ENCODE assay signal across 9 cellular contexts in the genomic region with DNA sequence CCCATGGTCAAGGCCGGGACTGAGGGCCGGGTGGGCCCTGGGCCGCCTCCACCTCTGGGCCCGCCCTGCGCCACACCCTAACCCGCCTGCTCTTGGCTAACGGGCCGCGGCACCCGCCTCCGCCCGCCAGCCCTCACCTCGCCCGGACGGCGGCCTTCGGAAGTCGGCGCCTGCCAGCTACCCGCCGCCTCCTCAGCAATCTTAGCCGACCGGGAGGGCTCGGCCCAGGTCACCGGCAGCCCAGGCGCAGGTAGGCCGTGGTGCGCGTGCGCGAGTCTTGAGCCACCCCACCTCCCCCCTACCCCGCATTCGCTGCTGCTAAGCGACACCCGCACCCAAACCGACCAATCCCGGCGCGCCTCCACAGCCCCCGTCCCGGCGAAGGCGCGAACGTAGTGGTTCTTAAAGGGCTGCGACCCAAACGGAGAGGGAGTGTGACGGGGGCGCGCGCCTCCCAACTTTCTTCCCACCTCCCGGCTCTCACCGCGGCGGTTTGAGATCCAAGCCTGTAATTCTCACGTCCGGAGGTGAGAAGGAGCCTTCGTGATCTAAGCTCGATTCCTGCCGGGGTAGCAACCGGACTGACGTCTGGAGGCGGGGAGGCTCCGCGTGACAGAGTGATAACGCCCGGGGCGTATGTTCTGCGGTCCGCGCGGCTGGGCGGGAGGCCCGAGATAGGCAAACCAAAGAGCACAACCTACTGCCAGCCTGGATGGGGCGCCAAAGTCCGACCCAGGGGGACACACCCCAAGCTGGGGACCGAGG. TPM values are rescaled to one million over a fixed set of nuclear protein-coding genes. Genes with fewer than 3 reads are reported as not detected.
DNase-seq lines count a peak whose midpoint lies in the region; ATAC-seq, FAIRE-seq and TF ChIP-seq lines count a peak whose summit lies in the region.
"Had no signal": no experiment of that assay in that cellular context is flagged by ENCODE, and none has a peak within 500 bp of the region (broad histone marks: within the 10 kb centered on the region; RNA-seq: fewer than 3 reads in every experiment).

A gene with protein sequence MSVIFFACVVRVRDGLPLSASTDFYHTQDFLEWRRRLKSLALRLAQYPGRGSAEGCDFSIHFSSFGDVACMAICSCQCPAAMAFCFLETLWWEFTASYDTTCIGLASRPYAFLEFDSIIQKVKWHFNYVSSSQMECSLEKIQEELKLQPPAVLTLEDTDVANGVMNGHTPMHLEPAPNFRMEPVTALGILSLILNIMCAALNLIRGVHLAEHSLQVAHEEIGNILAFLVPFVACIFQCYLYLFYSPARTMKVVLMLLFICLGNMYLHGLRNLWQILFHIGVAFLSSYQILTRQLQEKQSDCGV (minus strand): TSS at position 259 of the 765 bp plus-strand sequence. CDS start 12,921 bp downstream, outside the sequence.

- no peaks in the 10 kb centered on the region for H3K9me3 ChIP-seq in keratinocyte (ENCODE audit: control insufficient read depth, low read depth, low read length)

- H3K9me3 Mint-ChIP-seq in central memory CD8-positive, alpha-beta T cell, result peaks cover 4% of the 10 kb centered on the region

- peak within 1 kb of the TSS; percentile 96 for H2AFZ ChIP-seq in keratinocyte (ENCODE audit: control insufficient read depth, low read length)

- H3K4me2 ChIP-seq in keratinocyte (ENCODE audit: control insufficient read depth, extremely low read depth, insufficient read depth, low read depth, low read length), result peak within 1 kb of the TSS; percentile 97

- H3K4me1 Mint-ChIP-seq in central memory CD8-positive, alpha-beta T cell, result peaks cover 49% of the 10 kb centered on the region

- peak within 1 kb of the TSS; percentile 98 for H3K27ac Mint-ChIP-seq in central memory CD8-positive, alpha-beta T cell (ENCODE audit: low read depth)

- no peaks in the 10 kb centered on the region for H3K27me3 Mint-ChIP-seq in central memory CD8-positive, alpha-beta T cell

- no peaks in the 10 kb centered on the region for H3K27me3 ChIP-seq in keratinocyte (ENCODE audit: control insufficient read depth, extremely low read depth, insufficient read depth, low read length)

- ATAC-seq in GM18909 (IDR thresholded peaks at IDR 0.05; ENCODE audit: poor library complexity, unreplicated experiment) (peak; percentile 92), HG03175 (IDR thresholded peaks at IDR 0.05; ENCODE audit: unreplicated experiment) (peak; percentile 92)
- ATAC-seq in central memory CD8-positive, alpha-beta T cell (replicated peaks; ENCODE audit: extremely low read depth, poor library complexity, severe bottlenecking), result peak; percentile 90

- no peaks in the 10 kb centered on the region for H4K20me1 ChIP-seq in keratinocyte (ENCODE audit: control insufficient read depth, extremely low read depth, insufficient read depth, low read length)

- dilution Hi-C loops in keratinocyte (cut with MboI; ENCODE audit: extremely low pct_ligation_motif_present, low sequenced_read_pairs), result no loop called here

- H3K4me3 Mint-ChIP-seq in central memory CD8-positive, alpha-beta T cell, result peak within 1 kb of the TSS; percentile 91

- peaks cover 11% of the 10 kb centered on the region for H3K36me3 Mint-ChIP-seq in central memory CD8-positive, alpha-beta T cell (ENCODE audit: insufficient read depth)

- peaks cover 0 to 1% of the 10 kb centered on the region in 2 experiments for H3K36me3 ChIP-seq in keratinocyte (ENCODE audit: control insufficient read depth in 2 of 2, extremely low read depth in 1 of 2, insufficient read depth in 2 of 2, low read length in 2 of 2)

- peak within 1 kb of the TSS; percentile 84 for H3K27ac ChIP-seq in keratinocyte (ENCODE audit: control insufficient read depth, insufficient read depth, low read length)

- H3K9ac ChIP-seq in keratinocyte (ENCODE audit: control insufficient read depth, extremely low read depth, insufficient read depth, low read length), result peak within 1 kb of the TSS; percentile 89

- no peak for FAIRE-seq in keratinocyte (lab: Jason Lieb, UNC)
- FAIRE-seq: colon had no signal

- peak within 1 kb of the TSS; percentile 56 for H3K4me3 ChIP-seq in AG09309 (ENCODE audit: control insufficient read depth, low read depth, low read length)
- peak within 1 kb of the TSS; percentile 83 to 92 (median 85) for H3K4me3 ChIP-seq in keratinocyte (ENCODE audit: control insufficient read depth in 2 of 3, extremely low read depth in 1 of 3, insufficient read depth in 2 of 3, low read depth in 1 of 3, low read length in 3 of 3)

- no peaks in the 10 kb centered on the region for H3K9me1 ChIP-seq in keratinocyte (ENCODE audit: control insufficient read depth, extremely low read depth, insufficient read depth, low read length)

- peaks cover 17% of the 10 kb centered on the region for H3K4me1 ChIP-seq in keratinocyte (ENCODE audit: control insufficient read depth, extremely low read depth, insufficient read depth, low read length)

- TF ChIP-seq CTCF in AG09309 (IDR thresholded peaks at IDR 0.05; ENCODE audit: control insufficient read depth, insufficient read depth, low read depth, low read length, missing control alignments) (peak; percentile 29), keratinocyte (optimal IDR thresholded peaks at IDR 0.05 in 1 of 3, IDR thresholded peaks at IDR 0.05 in 1 of 3, conservative IDR thresholded peaks at IDR 0.05 in 1 of 3; ENCODE audit: extremely low read depth in 1 of 3, insufficient read depth in 2 of 3, low read length in 3 of 3) (peak; percentile 28 to 66 (median 32))

- peaks cover 36% of the 10 kb centered on the region for H3K79me2 ChIP-seq in keratinocyte (ENCODE audit: control insufficient read depth, insufficient read depth, low read length)

- DNase-seq in AG09309 (ENCODE audit: low read depth) (peak; percentile 45), NCI-H345 treated with DMSO at 0.1 percent for 48 hours (lab: John Stamatoyannopoulos, UW; ENCODE audit: unreplicated experiment) (peak; percentile 81), keratinocyte (ENCODE audit: low read depth, low spot score) (peak; percentile 56)
- DNase-seq in activated CD4-positive, CD25-positive, alpha-beta regulatory T cell treated with anti-CD3 and anti-CD28 coated beads, Interleukin-2, amount 50 U/mL, for 16 hours (ENCODE audit: low read depth, low spot score), result peak; percentile 92
- DNase-seq in central memory CD8-positive, alpha-beta T cell (ENCODE audit: low spot score in 2 of 2), result peak; percentile 88 to 89
- peak; percentile 89 to 90 for DNase-seq in stimulated activated CD4-positive, alpha-beta T cell treated with anti-CD3 and anti-CD28 coated beads, Interleukin-15, amount 100 ng/mL, for 1 hour (ENCODE audit: low read depth in 1 of 2, low spot score in 1 of 2)

RNA-seq across cellular contexts. Expression of the gene that starts here (rescaled TPM):
- polyA plus RNA-seq in keratinocyte, result 45.3 to 58.4 TPM (median 54.9 TPM) in 3 replicates
- polyA plus RNA-seq in keratinocyte (2011; ENCODE audit: low read depth), result 11.3 TPM
- polyA plus RNA-seq in keratinocyte (2011; cell fraction: cytosol; rRNA removed), result 37.6 and 51.8 TPM in 2 replicates
- polyA plus RNA-seq in keratinocyte (2011; cell fraction: nucleus; rRNA removed), result 39.3 and 43.7 TPM in 2 replicates
- 28.4 and 46.8 TPM in 2 replicates for polyA plus RNA-seq in keratinocyte (2012; ENCODE audit: low replicate concordance)
- 33.4 to 38.6 TPM (median 35.7 TPM) in 3 replicates for polyA minus RNA-seq in keratinocyte
- 29.7 TPM for polyA minus RNA-seq in keratinocyte (2011; cell fraction: cytosol; rRNA and poly(A)+ RNA removed)
- 18.0 and 34.1 TPM in 2 replicates for polyA minus RNA-seq in keratinocyte (2011; cell fraction: nucleus; rRNA and poly(A)+ RNA removed)

Comparison
In these comparisons a context has a peak if more than half of its experiments do, and no peak if none do; other contexts are left out.
1. Peak in every context shown above with its lines: DNase-seq, ATAC-seq, H3K4me3 ChIP-seq and H3K27ac ChIP-seq.